Comparison of ENCODE assay signal across 9 cellular contexts in genomic region chr1:110341146-110341871, GRCh38. TPM values are rescaled to one million over a fixed set of nuclear protein-coding genes. Genes with fewer than 3 reads are reported as not detected.
A peak's percentile ranks its signal among the peaks of the same experiment; 100 is the strongest.
DNase-seq lines count a peak whose midpoint lies in the region; ATAC-seq and TF ChIP-seq lines count a peak whose summit lies in the region.
"Had no signal": no experiment of that assay in that cellular context is flagged by ENCODE, and none has a peak within 500 bp of the region (broad histone marks: within the 10 kb centered on the region; RNA-seq: fewer than 3 reads in every experiment).

No MANE protein-coding gene starts in this region.

- peaks cover 58% of the 10 kb centered on the region for H3K36me3 ChIP-seq in A673 (ENCODE audit: insufficient read depth, low read length, poor library complexity, severe bottlenecking)

- POLR2A ChIA-PET in A673 (lab: Charles Lee; ENCODE audit: low non-redundant PET), result no interaction called here

- H3K27me3 ChIP-seq in A673 (replicated peaks; ENCODE audit: insufficient read depth, low read depth, low read length, poor library complexity), result no peaks in the 10 kb centered on the region
- H3K27me3 ChIP-seq in right cardiac atrium (ENCODE audit: control insufficient read depth, insufficient read depth), result no peaks in the 10 kb centered on the region

- no peak for DNase-seq in A673 (ENCODE audit: low spot score)
- DNase-seq in GM12864 (ENCODE audit: low read depth), result no peak
- DNase-seq in SK-N-DZ (ENCODE audit: low spot score), result peak; percentile 14
- DNase-seq in right cardiac atrium, result peak in 1 of 3 donors; percentile 49
- no peak for DNase-seq in GDM1 (lab: John Stamatoyannopoulos, UW)
- no peak for DNase-seq in C1 segment of cervical spinal cord (lab: John Stamatoyannopoulos, UW)
- DNase-seq: NCI-H1105 had no signal

- WGBS in right cardiac atrium, result 72% methylated on average over 27 of the region's 27 CpGs

- ATAC-seq in right cardiac atrium, result no peak
- ATAC-seq in HG03135 (IDR thresholded peaks at IDR 0.05; ENCODE audit: unreplicated experiment), result no peak
- no peak for ATAC-seq in GM21529 (IDR thresholded peaks at IDR 0.05; ENCODE audit: unreplicated experiment)

- H3K4me3 ChIP-seq in A673 (ENCODE audit: low read depth, low read length, poor library complexity, severe bottlenecking) (peak overlapping the region; percentile 75), GM12864 (ENCODE audit: low read depth, low read length) (peak overlapping the region; percentile 86), right cardiac atrium (ENCODE audit: low read length) (peak overlapping the region; percentile 14)

- H3K27ac ChIP-seq in A673 (ENCODE audit: low read depth, low read length, poor library complexity, severe bottlenecking) (no peak overlapping the region), right cardiac atrium (ENCODE audit: low read length) (peak overlapping the region; percentile 9)

- no peaks in the 10 kb centered on the region for H3K9me3 ChIP-seq in A673 (ENCODE audit: low read depth, low read length, poor library complexity, severe bottlenecking)
- H3K9me3 ChIP-seq in right cardiac atrium (ENCODE audit: control insufficient read depth, low read length), result no peaks in the 10 kb centered on the region

- TF ChIP-seq CTCF in A673 (conservative IDR thresholded peaks at IDR 0.05; ENCODE audit: low read depth, low read length) (no peak), GM12864 (IDR thresholded peaks at IDR 0.05; ENCODE audit: low read depth, low read length, missing control alignments) (no peak)

- peaks cover 49% of the 10 kb centered on the region for H3K4me1 ChIP-seq in A673 (ENCODE audit: insufficient read depth, low read length, poor library complexity, severe bottlenecking)
- H3K4me1 ChIP-seq in right cardiac atrium (ENCODE audit: control insufficient read depth, insufficient read depth, low read length), result peaks cover 14% of the 10 kb centered on the region

- intact Hi-C loops in A673 (cut with micrococcal nuclease; ENCODE audit: unreplicated experiment), result no loop called here
- intact Hi-C loops in right cardiac atrium (cut with DNase I), result loop anchor here in 2 of 4 donors (10.0 kb wide), 1 partner anchor 63 kb away; the partner anchor contains the start of gene LAMTOR5 (in 2 of the 2)

- CTCF ChIA-PET in A673 (lab: Charles Lee), result interaction anchor here (0.8 kb wide), 1 partner anchor 29 kb away, joined by 3 read pairs; no protein-coding TSS in a partner anchor

- BruUV-seq in A673 (replicated peaks; lab: Mats Ljungman, UMichigan), result no TSS peak

RNA-seq across cellular contexts. Expression of gene RBM15, which starts 2.1 kb away (rescaled TPM):
- total RNA-seq in A673 (2021) (59.9 and 60.3 TPM in 2 replicates), right cardiac atrium (10 to 100 TPM; 15.2 to 17.8 (median 16.6) TPM)
- polyA plus RNA-seq in SK-N-DZ (2014; cell fraction: cytosol; rRNA removed), result 12.3 and 18.1 TPM in 2 replicates
- polyA plus RNA-seq in SK-N-DZ (2014; cell fraction: nucleus; rRNA removed), result 14.0 and 14.1 TPM in 2 replicates
- 4.1 TPM for polyA plus RNA-seq in right cardiac atrium

RNA-seq across cellular contexts. Expression of gene SLC16A4, which starts 49.5 kb away (rescaled TPM):
- total RNA-seq in A673 (2021) (0.48 and 0.60 TPM in 2 replicates), right cardiac atrium (1 to 10 TPM; 4.6 to 7.3 (median 6.4) TPM)
- 0.09 and 0.23 TPM in 2 replicates for polyA plus RNA-seq in SK-N-DZ (2014; cell fraction: cytosol; rRNA removed)
- polyA plus RNA-seq in SK-N-DZ (2014; cell fraction: nucleus; rRNA removed), result 0.33 and 0.59 TPM in 2 replicates
- 3.0 TPM for polyA plus RNA-seq in right cardiac atrium

Comparison
In these comparisons a context has a peak if more than half of its experiments do, and no peak if none do; other contexts are left out.
1. H3K4me3 ChIP-seq: peak in every context shown above with its lines; median percentile 86 in GM12864; 75 in A673; 14 in right cardiac atrium.